ENCODE assay signal across 1 cellular context in the genomic region with DNA sequence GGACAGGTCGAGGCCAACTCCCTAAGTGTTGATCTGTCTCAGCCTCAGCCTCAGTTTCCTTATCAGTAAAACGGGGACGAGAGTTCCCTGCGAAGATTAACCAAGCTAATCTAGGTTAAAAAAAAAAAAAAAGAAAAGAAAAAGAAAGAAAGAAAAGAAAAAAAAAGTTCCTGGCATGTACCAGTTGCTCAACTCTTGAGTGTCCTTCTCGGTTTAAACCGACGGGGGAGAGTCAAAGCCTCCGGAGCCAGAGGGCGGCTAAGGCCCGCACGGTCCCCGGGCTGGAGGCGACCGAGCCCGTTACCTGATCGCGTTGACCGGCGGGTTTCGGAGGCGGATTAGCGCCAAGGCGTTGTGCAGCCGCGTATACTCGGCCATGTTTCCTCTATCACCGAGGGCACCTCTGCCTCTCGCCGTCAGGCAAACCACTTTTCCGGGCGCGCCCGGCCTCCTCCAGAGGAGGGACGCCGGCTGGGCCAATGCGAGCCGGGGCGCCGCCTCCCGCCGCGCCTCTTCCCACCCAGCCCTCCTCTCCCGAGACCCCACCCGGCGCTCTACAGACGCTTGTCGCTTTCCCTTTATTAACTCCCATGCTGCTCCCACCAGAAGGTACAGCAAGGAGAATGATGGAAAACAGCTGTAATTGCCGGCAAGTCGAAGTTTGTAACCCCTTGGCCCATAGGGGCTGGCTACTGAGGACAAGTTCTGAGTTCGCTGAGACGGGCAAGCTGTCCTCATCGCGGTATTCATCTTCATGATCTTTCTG.
A peak's percentile ranks its signal among the peaks of the same experiment; 100 is the strongest.
TF ChIP-seq lines count a peak whose summit lies in the region.

A gene (minus strand): TSS at position 405 of the 766 bp plus-strand sequence. CDS start 27 bp downstream, at position 378.

TF ChIP-seq in HepG2, 621 proteins besides CTCF, POLR2A, EP300 and RAD21 (continued from another document and continues in another):
- TF ChIP-seq, protein P1, sequence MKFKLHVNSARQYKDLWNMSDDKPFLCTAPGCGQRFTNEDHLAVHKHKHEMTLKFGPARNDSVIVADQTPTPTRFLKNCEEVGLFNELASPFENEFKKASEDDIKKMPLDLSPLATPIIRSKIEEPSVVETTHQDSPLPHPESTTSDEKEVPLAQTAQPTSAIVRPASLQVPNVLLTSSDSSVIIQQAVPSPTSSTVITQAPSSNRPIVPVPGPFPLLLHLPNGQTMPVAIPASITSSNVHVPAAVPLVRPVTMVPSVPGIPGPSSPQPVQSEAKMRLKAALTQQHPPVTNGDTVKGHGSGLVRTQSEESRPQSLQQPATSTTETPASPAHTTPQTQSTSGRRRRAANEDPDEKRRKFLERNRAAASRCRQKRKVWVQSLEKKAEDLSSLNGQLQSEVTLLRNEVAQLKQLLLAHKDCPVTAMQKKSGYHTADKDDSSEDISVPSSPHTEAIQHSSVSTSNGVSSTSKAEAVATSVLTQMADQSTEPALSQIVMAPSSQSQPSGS (CRISPR knock-in tag; IDR thresholded peaks at IDR 0.05): peak; percentile 36; the same call in 1 of the 2 replicates
- TF ChIP-seq ZNF629 (CRISPR knock-in tag; conservative IDR thresholded peaks at IDR 0.05) (no peak), PHF20 (CRISPR knock-in tag; IDR thresholded peaks at IDR 0.05) (peak; percentile 63), LCORL (IDR thresholded peaks at IDR 0.05) (no peak), LCORL (CRISPR knock-in tag; IDR thresholded peaks at IDR 0.05) (peak; percentile 61; the same call in 1 of the 2 replicates), ZBTB7B (CRISPR knock-in tag; IDR thresholded peaks at IDR 0.05) (peak; percentile 63; the same call in 1 of the 2 replicates), ZNF34 (CRISPR knock-in tag; IDR thresholded peaks at IDR 0.05; ENCODE audit: borderline replicate concordance) (0 out of 2 replicates have a peak, but pooled peaks have one; percentile 61), ZNF3 (CRISPR knock-in tag; IDR thresholded peaks at IDR 0.05) (no peak), SMAD3 (CRISPR knock-in tag; IDR thresholded peaks at IDR 0.05) (0 out of 2 replicates have a peak, but pooled peaks have one; percentile 46), KAT8 (CRISPR knock-in tag; IDR thresholded peaks at IDR 0.05) (peak; percentile 85), ZNF20 (CRISPR knock-in tag; IDR thresholded peaks at IDR 0.05) (no peak), ZNF234 (CRISPR knock-in tag; conservative IDR thresholded peaks at IDR 0.05) (no peak), ZSCAN29 (CRISPR knock-in tag; conservative IDR thresholded peaks at IDR 0.05) (peak; percentile 80; the same call in 1 of the 2 replicates), SNAI1 (CRISPR knock-in tag; IDR thresholded peaks at IDR 0.05; ENCODE audit: borderline replicate concordance) (no peak), ZNF839 (CRISPR knock-in tag; IDR thresholded peaks at IDR 0.05; ENCODE audit: borderline replicate concordance) (no peak), SIN3B (IDR thresholded peaks at IDR 0.05; ENCODE audit: low read length) (no peak), STAG1 (CRISPR knock-in tag; IDR thresholded peaks at IDR 0.05) (no peak; the same call in 1 of the 2 replicates), ZFP37 (CRISPR knock-in tag; IDR thresholded peaks at IDR 0.05; ENCODE audit: borderline replicate concordance) (no peak), ZNF337 (CRISPR knock-in tag; IDR thresholded peaks at IDR 0.05; ENCODE audit: borderline replicate concordance, low read depth) (0 out of 2 replicates have a peak, but pooled peaks have one; percentile 56), SP5 (CRISPR knock-in tag; IDR thresholded peaks at IDR 0.05; ENCODE audit: borderline replicate concordance, low read depth) (peak; percentile 10; the same call in 1 of the 2 replicates)
- TF ChIP-seq, protein P2, sequence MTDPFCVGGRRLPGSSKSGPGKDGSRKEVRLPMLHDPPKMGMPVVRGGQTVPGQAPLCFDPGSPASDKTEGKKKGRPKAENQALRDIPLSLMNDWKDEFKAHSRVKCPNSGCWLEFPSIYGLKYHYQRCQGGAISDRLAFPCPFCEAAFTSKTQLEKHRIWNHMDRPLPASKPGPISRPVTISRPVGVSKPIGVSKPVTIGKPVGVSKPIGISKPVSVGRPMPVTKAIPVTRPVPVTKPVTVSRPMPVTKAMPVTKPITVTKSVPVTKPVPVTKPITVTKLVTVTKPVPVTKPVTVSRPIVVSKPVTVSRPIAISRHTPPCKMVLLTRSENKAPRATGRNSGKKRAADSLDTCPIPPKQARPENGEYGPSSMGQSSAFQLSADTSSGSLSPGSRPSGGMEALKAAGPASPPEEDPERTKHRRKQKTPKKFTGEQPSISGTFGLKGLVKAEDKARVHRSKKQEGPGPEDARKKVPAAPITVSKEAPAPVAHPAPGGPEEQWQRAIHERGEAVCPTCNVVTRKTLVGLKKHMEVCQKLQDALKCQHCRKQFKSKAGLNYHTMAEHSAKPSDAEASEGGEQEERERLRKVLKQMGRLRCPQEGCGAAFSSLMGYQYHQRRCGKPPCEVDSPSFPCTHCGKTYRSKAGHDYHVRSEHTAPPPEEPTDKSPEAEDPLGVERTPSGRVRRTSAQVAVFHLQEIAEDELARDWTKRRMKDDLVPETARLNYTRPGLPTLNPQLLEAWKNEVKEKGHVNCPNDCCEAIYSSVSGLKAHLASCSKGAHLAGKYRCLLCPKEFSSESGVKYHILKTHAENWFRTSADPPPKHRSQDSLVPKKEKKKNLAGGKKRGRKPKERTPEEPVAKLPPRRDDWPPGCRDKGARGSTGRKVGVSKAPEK (CRISPR knock-in tag; IDR thresholded peaks at IDR 0.05; ENCODE audit: borderline replicate concordance): no peak
- TF ChIP-seq, protein P3, sequence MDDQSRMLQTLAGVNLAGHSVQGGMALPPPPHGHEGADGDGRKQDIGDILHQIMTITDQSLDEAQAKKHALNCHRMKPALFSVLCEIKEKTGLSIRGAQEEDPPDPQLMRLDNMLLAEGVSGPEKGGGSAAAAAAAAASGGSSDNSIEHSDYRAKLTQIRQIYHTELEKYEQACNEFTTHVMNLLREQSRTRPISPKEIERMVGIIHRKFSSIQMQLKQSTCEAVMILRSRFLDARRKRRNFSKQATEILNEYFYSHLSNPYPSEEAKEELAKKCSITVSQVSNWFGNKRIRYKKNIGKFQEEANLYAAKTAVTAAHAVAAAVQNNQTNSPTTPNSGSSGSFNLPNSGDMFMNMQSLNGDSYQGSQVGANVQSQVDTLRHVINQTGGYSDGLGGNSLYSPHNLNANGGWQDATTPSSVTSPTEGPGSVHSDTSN (CRISPR knock-in tag; IDR thresholded peaks at IDR 0.05; ENCODE audit: borderline replicate concordance): 0 out of 2 replicates have a peak, but pooled peaks have one; percentile 39
- TF ChIP-seq, protein P4, sequence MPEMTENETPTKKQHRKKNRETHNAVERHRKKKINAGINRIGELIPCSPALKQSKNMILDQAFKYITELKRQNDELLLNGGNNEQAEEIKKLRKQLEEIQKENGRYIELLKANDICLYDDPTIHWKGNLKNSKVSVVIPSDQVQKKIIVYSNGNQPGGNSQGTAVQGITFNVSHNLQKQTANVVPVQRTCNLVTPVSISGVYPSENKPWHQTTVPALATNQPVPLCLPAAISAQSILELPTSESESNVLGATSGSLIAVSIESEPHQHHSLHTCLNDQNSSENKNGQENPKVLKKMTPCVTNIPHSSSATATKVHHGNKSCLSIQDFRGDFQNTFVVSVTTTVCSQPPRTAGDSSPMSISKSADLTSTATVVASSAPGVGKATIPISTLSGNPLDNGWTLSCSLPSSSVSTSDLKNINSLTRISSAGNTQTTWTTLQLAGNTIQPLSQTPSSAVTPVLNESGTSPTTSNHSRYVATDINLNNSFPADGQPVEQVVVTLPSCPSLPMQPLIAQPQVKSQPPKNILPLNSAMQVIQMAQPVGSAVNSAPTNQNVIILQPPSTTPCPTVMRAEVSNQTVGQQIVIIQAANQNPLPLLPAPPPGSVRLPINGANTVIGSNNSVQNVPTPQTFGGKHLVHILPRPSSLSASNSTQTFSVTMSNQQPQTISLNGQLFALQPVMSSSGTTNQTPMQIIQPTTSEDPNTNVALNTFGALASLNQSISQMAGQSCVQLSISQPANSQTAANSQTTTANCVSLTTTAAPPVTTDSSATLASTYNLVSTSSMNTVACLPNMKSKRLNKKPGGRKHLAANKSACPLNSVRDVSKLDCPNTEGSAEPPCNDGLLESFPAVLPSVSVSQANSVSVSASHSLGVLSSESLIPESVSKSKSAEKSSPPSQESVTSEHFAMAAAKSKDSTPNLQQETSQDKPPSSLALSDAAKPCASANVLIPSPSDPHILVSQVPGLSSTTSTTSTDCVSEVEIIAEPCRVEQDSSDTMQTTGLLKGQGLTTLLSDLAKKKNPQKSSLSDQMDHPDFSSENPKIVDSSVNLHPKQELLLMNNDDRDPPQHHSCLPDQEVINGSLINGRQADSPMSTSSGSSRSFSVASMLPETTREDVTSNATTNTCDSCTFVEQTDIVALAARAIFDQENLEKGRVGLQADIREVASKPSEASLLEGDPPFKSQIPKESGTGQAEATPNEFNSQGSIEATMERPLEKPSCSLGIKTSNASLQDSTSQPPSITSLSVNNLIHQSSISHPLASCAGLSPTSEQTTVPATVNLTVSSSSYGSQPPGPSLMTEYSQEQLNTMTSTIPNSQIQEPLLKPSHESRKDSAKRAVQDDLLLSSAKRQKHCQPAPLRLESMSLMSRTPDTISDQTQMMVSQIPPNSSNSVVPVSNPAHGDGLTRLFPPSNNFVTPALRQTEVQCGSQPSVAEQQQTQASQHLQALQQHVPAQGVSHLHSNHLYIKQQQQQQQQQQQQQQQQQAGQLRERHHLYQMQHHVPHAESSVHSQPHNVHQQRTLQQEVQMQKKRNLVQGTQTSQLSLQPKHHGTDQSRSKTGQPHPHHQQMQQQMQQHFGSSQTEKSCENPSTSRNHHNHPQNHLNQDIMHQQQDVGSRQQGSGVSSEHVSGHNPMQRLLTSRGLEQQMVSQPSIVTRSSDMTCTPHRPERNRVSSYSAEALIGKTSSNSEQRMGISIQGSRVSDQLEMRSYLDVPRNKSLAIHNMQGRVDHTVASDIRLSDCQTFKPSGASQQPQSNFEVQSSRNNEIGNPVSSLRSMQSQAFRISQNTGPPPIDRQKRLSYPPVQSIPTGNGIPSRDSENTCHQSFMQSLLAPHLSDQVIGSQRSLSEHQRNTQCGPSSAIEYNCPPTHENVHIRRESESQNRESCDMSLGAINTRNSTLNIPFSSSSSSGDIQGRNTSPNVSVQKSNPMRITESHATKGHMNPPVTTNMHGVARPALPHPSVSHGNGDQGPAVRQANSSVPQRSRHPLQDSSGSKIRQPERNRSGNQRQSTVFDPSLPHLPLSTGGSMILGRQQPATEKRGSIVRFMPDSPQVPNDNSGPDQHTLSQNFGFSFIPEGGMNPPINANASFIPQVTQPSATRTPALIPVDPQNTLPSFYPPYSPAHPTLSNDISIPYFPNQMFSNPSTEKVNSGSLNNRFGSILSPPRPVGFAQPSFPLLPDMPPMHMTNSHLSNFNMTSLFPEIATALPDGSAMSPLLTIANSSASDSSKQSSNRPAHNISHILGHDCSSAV (CRISPR knock-in tag; IDR thresholded peaks at IDR 0.05; ENCODE audit: borderline replicate concordance): no peak
- TF ChIP-seq, protein P5, sequence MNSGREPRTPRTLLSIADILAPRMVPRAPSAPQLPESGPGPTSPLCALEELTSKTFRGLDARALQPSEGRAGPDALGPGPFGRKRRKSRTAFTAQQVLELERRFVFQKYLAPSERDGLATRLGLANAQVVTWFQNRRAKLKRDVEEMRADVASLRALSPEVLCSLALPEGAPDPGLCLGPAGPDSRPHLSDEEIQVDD (CRISPR knock-in tag; IDR thresholded peaks at IDR 0.05; ENCODE audit: borderline replicate concordance): no peak
- TF ChIP-seq, protein P6, sequence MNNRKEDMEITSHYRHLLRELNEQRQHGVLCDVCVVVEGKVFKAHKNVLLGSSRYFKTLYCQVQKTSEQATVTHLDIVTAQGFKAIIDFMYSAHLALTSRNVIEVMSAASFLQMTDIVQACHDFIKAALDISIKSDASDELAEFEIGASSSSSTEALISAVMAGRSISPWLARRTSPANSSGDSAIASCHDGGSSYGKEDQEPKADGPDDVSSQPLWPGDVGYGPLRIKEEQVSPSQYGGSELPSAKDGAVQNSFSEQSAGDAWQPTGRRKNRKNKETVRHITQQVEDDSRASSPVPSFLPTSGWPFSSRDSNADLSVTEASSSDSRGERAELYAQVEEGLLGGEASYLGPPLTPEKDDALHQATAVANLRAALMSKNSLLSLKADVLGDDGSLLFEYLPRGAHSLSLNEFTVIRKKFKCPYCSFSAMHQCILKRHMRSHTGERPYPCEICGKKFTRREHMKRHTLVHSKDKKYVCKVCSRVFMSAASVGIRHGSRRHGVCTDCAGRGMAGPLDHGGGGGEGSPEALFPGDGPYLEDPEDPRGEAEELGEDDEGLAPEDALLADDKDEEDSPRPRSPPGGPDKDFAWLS (CRISPR knock-in tag; IDR thresholded peaks at IDR 0.05; ENCODE audit: borderline replicate concordance): no peak
- TF ChIP-seq, protein P7, sequence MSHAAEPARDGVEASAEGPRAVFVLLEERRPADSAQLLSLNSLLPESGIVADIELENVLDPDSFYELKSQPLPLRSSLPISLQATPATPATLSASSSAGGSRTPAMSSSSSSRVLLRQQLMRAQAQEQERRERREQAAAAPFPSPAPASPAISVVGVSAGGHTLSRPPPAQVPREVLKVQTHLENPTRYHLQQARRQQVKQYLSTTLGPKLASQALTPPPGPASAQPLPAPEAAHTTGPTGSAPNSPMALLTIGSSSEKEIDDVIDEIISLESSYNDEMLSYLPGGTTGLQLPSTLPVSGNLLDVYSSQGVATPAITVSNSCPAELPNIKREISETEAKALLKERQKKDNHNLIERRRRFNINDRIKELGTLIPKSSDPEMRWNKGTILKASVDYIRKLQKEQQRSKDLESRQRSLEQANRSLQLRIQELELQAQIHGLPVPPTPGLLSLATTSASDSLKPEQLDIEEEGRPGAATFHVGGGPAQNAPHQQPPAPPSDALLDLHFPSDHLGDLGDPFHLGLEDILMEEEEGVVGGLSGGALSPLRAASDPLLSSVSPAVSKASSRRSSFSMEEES (CRISPR knock-in tag; IDR thresholded peaks at IDR 0.05): no peak; the same call in 1 of the 2 replicates
- TF ChIP-seq, protein P8, sequence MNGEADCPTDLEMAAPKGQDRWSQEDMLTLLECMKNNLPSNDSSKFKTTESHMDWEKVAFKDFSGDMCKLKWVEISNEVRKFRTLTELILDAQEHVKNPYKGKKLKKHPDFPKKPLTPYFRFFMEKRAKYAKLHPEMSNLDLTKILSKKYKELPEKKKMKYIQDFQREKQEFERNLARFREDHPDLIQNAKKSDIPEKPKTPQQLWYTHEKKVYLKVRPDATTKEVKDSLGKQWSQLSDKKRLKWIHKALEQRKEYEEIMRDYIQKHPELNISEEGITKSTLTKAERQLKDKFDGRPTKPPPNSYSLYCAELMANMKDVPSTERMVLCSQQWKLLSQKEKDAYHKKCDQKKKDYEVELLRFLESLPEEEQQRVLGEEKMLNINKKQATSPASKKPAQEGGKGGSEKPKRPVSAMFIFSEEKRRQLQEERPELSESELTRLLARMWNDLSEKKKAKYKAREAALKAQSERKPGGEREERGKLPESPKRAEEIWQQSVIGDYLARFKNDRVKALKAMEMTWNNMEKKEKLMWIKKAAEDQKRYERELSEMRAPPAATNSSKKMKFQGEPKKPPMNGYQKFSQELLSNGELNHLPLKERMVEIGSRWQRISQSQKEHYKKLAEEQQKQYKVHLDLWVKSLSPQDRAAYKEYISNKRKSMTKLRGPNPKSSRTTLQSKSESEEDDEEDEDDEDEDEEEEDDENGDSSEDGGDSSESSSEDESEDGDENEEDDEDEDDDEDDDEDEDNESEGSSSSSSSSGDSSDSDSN (CRISPR knock-in tag; IDR thresholded peaks at IDR 0.05): peak; percentile 89
- TF ChIP-seq, protein P9, sequence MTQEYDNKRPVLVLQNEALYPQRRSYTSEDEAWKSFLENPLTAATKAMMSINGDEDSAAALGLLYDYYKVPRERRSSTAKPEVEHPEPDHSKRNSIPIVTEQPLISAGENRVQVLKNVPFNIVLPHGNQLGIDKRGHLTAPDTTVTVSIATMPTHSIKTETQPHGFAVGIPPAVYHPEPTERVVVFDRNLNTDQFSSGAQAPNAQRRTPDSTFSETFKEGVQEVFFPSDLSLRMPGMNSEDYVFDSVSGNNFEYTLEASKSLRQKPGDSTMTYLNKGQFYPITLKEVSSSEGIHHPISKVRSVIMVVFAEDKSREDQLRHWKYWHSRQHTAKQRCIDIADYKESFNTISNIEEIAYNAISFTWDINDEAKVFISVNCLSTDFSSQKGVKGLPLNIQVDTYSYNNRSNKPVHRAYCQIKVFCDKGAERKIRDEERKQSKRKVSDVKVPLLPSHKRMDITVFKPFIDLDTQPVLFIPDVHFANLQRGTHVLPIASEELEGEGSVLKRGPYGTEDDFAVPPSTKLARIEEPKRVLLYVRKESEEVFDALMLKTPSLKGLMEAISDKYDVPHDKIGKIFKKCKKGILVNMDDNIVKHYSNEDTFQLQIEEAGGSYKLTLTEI (CRISPR knock-in tag; conservative IDR thresholded peaks at IDR 0.05): no peak
